Comparison of ENCODE assay signal across 1 cellular context in the genomic region with DNA sequence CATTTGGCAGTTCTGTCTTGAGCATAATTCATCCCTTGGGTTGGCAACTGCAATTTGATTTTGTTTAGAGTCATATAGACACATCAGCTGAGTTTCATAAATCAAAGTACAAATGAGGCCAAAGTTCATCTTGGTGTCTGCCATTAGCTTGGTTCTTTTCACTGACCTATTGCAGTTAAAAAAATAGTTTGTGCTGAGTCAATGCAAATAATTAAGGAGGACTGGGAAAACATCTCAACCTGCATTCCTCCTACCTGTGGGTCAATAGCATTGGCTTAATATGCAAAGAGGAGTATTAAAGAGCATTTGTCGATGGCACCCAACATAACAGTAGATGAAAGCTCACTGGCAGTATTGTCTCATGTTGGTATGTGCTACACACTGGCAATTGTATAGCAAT.
TF ChIP-seq lines count a peak whose summit lies in the region.

No MANE protein-coding gene starts in this region.

TF ChIP-seq in HepG2, 621 proteins besides CTCF, POLR2A, EP300 and RAD21 (continued from another document and continues in another):
- TF ChIP-seq, protein P1, sequence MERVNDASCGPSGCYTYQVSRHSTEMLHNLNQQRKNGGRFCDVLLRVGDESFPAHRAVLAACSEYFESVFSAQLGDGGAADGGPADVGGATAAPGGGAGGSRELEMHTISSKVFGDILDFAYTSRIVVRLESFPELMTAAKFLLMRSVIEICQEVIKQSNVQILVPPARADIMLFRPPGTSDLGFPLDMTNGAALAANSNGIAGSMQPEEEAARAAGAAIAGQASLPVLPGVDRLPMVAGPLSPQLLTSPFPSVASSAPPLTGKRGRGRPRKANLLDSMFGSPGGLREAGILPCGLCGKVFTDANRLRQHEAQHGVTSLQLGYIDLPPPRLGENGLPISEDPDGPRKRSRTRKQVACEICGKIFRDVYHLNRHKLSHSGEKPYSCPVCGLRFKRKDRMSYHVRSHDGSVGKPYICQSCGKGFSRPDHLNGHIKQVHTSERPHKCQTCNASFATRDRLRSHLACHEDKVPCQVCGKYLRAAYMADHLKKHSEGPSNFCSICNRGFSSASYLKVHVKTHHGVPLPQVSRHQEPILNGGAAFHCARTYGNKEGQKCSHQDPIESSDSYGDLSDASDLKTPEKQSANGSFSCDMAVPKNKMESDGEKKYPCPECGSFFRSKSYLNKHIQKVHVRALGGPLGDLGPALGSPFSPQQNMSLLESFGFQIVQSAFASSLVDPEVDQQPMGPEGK (CRISPR knock-in tag; IDR thresholded peaks at IDR 0.05) = no peak
- TF ChIP-seq FIP1L1 (IDR thresholded peaks at IDR 0.05; ENCODE audit: borderline replicate concordance, insufficient read depth, low read depth, low read length) (no peak), ZNF552 (CRISPR knock-in tag; IDR thresholded peaks at IDR 0.05; ENCODE audit: borderline replicate concordance) (no peak), TEAD3 (CRISPR knock-in tag; optimal IDR thresholded peaks at IDR 0.05; ENCODE audit: borderline replicate concordance) (peak; percentile 17), AHR (CRISPR knock-in tag; IDR thresholded peaks at IDR 0.05) (no peak), THYN1 (CRISPR knock-in tag; IDR thresholded peaks at IDR 0.05; ENCODE audit: borderline replicate concordance, low read depth) (no peak), HNF4A (CRISPR knock-in tag; IDR thresholded peaks at IDR 0.05) (peak; percentile 44; the same call in 1 of the 2 replicates), MZF1 (CRISPR knock-in tag; IDR thresholded peaks at IDR 0.05; ENCODE audit: borderline replicate concordance) (no peak), ZNF83 (CRISPR knock-in tag; IDR thresholded peaks at IDR 0.05; ENCODE audit: borderline replicate concordance) (no peak), TBL1XR1 (IDR thresholded peaks at IDR 0.05; ENCODE audit: borderline replicate concordance, low read length, partially characterized antibody) (no peak), ZNF234 (CRISPR knock-in tag; conservative IDR thresholded peaks at IDR 0.05) (no peak), ZNF724P (CRISPR knock-in tag; IDR thresholded peaks at IDR 0.05; ENCODE audit: borderline replicate concordance) (no peak), KLF16 (CRISPR knock-in tag; IDR thresholded peaks at IDR 0.05) (no peak), PPARG (CRISPR knock-in tag; conservative IDR thresholded peaks at IDR 0.05) (peak; percentile 39; the same call in 1 of the 2 replicates), JDP2 (CRISPR knock-in tag; IDR thresholded peaks at IDR 0.05; ENCODE audit: borderline replicate concordance) (no peak), ZNF737 (CRISPR knock-in tag; IDR thresholded peaks at IDR 0.05; ENCODE audit: borderline replicate concordance) (no peak), SOX13 (IDR thresholded peaks at IDR 0.05) (no peak), SOX13 (CRISPR knock-in tag; conservative IDR thresholded peaks at IDR 0.05 in 1 of 2, IDR thresholded peaks at IDR 0.05 in 1 of 2) (no peak), ARHGAP35 (CRISPR knock-in tag; IDR thresholded peaks at IDR 0.05; ENCODE audit: borderline replicate concordance) (no peak), ZNF772 (CRISPR knock-in tag; IDR thresholded peaks at IDR 0.05) (no peak), BCL6 (CRISPR knock-in tag; IDR thresholded peaks at IDR 0.05) (no peak), SALL2 (CRISPR knock-in tag; IDR thresholded peaks at IDR 0.05) (no peak), ZFP37 (CRISPR knock-in tag; IDR thresholded peaks at IDR 0.05; ENCODE audit: borderline replicate concordance) (no peak), ZNF326 (CRISPR knock-in tag; IDR thresholded peaks at IDR 0.05; ENCODE audit: borderline replicate concordance) (no peak), ZNF296 (CRISPR knock-in tag; conservative IDR thresholded peaks at IDR 0.05) (no peak), ZNF777 (CRISPR knock-in tag; IDR thresholded peaks at IDR 0.05) (no peak), ZNF383 (CRISPR knock-in tag; IDR thresholded peaks at IDR 0.05; ENCODE audit: borderline replicate concordance) (no peak), HIVEP1 (CRISPR knock-in tag; IDR thresholded peaks at IDR 0.05) (no peak), HOXA9 (CRISPR knock-in tag; IDR thresholded peaks at IDR 0.05; ENCODE audit: borderline replicate concordance) (no peak), FOXP1 (IDR thresholded peaks at IDR 0.05) (no peak), FOXP1 (CRISPR knock-in tag; IDR thresholded peaks at IDR 0.05) (0 out of 2 replicates have a peak, but pooled peaks have one; percentile 16), ZNF747 (CRISPR knock-in tag; IDR thresholded peaks at IDR 0.05; ENCODE audit: borderline replicate concordance) (no peak), ZNF776 (CRISPR knock-in tag; IDR thresholded peaks at IDR 0.05) (no peak), REXO4 (CRISPR knock-in tag; IDR thresholded peaks at IDR 0.05; ENCODE audit: borderline replicate concordance) (no peak), SKI (IDR thresholded peaks at IDR 0.05; ENCODE audit: partially characterized antibody) (no peak), NFYB (CRISPR knock-in tag; IDR thresholded peaks at IDR 0.05) (no peak)
- TF ChIP-seq, protein P2, sequence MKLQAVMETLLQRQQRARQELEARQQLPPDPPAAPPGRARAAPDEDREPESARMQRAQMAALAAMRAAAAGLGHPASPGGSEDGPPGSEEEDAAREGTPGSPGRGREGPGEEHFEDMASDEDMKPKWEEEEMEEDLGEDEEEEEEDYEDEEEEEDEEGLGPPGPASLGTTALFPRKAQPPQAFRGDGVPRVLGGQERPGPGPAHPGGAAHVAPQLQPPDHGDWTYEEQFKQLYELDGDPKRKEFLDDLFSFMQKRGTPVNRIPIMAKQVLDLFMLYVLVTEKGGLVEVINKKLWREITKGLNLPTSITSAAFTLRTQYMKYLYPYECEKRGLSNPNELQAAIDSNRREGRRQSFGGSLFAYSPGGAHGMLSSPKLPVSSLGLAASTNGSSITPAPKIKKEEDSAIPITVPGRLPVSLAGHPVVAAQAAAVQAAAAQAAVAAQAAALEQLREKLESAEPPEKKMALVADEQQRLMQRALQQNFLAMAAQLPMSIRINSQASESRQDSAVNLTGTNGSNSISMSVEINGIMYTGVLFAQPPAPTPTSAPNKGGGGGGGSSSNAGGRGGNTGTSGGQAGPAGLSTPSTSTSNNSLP (IDR thresholded peaks at IDR 0.05; ENCODE audit: low read depth, low read length) = peak; percentile 42
- TF ChIP-seq, protein P3, sequence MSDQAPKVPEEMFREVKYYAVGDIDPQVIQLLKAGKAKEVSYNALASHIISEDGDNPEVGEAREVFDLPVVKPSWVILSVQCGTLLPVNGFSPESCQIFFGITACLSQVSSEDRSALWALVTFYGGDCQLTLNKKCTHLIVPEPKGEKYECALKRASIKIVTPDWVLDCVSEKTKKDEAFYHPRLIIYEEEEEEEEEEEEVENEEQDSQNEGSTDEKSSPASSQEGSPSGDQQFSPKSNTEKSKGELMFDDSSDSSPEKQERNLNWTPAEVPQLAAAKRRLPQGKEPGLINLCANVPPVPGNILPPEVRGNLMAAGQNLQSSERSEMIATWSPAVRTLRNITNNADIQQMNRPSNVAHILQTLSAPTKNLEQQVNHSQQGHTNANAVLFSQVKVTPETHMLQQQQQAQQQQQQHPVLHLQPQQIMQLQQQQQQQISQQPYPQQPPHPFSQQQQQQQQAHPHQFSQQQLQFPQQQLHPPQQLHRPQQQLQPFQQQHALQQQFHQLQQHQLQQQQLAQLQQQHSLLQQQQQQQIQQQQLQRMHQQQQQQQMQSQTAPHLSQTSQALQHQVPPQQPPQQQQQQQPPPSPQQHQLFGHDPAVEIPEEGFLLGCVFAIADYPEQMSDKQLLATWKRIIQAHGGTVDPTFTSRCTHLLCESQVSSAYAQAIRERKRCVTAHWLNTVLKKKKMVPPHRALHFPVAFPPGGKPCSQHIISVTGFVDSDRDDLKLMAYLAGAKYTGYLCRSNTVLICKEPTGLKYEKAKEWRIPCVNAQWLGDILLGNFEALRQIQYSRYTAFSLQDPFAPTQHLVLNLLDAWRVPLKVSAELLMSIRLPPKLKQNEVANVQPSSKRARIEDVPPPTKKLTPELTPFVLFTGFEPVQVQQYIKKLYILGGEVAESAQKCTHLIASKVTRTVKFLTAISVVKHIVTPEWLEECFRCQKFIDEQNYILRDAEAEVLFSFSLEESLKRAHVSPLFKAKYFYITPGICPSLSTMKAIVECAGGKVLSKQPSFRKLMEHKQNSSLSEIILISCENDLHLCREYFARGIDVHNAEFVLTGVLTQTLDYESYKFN (CRISPR knock-in tag; conservative IDR thresholded peaks at IDR 0.05) = peak; percentile 53; the same call in 1 of the 2 replicates
- TF ChIP-seq, protein P4, sequence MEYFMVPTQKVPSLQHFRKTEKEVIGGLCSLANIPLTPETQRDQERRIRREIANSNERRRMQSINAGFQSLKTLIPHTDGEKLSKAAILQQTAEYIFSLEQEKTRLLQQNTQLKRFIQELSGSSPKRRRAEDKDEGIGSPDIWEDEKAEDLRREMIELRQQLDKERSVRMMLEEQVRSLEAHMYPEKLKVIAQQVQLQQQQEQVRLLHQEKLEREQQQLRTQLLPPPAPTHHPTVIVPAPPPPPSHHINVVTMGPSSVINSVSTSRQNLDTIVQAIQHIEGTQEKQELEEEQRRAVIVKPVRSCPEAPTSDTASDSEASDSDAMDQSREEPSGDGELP (IDR thresholded peaks at IDR 0.05; ENCODE audit: borderline replicate concordance, low read depth) = 0 out of 2 replicates have a peak, but pooled peaks have one; percentile 40
- TF ChIP-seq, protein P5, sequence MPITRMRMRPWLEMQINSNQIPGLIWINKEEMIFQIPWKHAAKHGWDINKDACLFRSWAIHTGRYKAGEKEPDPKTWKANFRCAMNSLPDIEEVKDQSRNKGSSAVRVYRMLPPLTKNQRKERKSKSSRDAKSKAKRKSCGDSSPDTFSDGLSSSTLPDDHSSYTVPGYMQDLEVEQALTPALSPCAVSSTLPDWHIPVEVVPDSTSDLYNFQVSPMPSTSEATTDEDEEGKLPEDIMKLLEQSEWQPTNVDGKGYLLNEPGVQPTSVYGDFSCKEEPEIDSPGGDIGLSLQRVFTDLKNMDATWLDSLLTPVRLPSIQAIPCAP (CRISPR knock-in tag; IDR thresholded peaks at IDR 0.05; ENCODE audit: low read depth) = no peak
- TF ChIP-seq, protein P6, sequence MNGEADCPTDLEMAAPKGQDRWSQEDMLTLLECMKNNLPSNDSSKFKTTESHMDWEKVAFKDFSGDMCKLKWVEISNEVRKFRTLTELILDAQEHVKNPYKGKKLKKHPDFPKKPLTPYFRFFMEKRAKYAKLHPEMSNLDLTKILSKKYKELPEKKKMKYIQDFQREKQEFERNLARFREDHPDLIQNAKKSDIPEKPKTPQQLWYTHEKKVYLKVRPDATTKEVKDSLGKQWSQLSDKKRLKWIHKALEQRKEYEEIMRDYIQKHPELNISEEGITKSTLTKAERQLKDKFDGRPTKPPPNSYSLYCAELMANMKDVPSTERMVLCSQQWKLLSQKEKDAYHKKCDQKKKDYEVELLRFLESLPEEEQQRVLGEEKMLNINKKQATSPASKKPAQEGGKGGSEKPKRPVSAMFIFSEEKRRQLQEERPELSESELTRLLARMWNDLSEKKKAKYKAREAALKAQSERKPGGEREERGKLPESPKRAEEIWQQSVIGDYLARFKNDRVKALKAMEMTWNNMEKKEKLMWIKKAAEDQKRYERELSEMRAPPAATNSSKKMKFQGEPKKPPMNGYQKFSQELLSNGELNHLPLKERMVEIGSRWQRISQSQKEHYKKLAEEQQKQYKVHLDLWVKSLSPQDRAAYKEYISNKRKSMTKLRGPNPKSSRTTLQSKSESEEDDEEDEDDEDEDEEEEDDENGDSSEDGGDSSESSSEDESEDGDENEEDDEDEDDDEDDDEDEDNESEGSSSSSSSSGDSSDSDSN (CRISPR knock-in tag; IDR thresholded peaks at IDR 0.05) = no peak
- TF ChIP-seq, protein P7, sequence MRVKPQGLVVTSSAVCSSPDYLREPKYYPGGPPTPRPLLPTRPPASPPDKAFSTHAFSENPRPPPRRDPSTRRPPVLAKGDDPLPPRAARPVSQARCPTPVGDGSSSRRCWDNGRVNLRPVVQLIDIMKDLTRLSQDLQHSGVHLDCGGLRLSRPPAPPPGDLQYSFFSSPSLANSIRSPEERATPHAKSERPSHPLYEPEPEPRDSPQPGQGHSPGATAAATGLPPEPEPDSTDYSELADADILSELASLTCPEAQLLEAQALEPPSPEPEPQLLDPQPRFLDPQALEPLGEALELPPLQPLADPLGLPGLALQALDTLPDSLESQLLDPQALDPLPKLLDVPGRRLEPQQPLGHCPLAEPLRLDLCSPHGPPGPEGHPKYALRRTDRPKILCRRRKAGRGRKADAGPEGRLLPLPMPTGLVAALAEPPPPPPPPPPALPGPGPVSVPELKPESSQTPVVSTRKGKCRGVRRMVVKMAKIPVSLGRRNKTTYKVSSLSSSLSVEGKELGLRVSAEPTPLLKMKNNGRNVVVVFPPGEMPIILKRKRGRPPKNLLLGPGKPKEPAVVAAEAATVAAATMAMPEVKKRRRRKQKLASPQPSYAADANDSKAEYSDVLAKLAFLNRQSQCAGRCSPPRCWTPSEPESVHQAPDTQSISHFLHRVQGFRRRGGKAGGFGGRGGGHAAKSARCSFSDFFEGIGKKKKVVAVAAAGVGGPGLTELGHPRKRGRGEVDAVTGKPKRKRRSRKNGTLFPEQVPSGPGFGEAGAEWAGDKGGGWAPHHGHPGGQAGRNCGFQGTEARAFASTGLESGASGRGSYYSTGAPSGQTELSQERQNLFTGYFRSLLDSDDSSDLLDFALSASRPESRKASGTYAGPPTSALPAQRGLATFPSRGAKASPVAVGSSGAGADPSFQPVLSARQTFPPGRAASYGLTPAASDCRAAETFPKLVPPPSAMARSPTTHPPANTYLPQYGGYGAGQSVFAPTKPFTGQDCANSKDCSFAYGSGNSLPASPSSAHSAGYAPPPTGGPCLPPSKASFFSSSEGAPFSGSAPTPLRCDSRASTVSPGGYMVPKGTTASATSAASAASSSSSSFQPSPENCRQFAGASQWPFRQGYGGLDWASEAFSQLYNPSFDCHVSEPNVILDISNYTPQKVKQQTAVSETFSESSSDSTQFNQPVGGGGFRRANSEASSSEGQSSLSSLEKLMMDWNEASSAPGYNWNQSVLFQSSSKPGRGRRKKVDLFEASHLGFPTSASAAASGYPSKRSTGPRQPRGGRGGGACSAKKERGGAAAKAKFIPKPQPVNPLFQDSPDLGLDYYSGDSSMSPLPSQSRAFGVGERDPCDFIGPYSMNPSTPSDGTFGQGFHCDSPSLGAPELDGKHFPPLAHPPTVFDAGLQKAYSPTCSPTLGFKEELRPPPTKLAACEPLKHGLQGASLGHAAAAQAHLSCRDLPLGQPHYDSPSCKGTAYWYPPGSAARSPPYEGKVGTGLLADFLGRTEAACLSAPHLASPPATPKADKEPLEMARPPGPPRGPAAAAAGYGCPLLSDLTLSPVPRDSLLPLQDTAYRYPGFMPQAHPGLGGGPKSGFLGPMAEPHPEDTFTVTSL (CRISPR knock-in tag; IDR thresholded peaks at IDR 0.05; ENCODE audit: borderline replicate concordance) = peak; percentile 24; the same call in 1 of the 2 replicates
